In the genomic region with DNA sequence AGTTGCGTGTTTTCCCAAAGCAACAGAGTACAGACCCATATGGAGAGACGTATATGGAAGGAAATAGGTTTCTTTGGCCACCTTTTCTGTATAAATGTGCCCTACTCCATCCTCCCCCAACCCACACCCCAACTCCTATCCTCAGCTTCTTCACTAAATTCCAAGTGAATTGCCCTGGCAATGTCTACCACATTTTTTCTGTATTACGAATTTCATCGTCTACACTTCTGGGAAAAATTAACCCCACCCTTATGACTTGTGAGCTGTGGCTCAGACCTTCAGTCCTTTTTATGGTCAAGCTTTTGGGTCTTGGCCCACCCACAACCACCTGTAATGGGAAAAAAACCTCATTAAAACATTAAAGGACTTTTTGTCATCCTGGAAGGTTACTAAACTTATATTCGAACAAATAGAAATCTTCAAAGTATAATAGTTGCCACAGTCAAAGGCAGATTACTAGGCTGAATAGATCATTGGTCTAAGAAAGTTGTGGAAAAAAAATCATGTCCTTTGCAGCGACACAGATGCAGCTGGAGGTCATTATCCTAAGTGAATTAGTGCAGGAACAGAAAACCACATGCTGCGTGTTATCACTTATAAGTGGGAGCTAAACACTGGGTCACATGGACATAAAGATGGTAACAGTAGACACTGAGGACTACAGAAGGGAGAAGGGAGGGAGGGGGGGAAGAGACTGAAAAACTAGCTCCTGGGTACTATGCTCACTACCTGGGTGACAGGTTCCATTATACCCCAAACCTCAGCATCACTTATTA, we compare ENCODE assay signal across 1 cellular context.
TF ChIP-seq lines count a peak whose summit lies in the region.

No MANE protein-coding gene starts in this region.

TF ChIP-seq in HEK293, 187 proteins besides CTCF, POLR2A, EP300 and RAD21 (continued from another document):
- TF ChIP-seq TSHZ1 (tag by site-specific recombination; IDR thresholded peaks at IDR 0.05; ENCODE audit: borderline replicate concordance) (no peak), EGR2 (tag by site-specific recombination; IDR thresholded peaks at IDR 0.05; ENCODE audit: low read depth) (no peak), SP2 (tag by site-specific recombination; IDR thresholded peaks at IDR 0.05) (no peak), GLI4 (tag by site-specific recombination; IDR thresholded peaks at IDR 0.05) (no peak), ZBTB48 (tag by site-specific recombination; IDR thresholded peaks at IDR 0.05) (no peak), GLIS1 (tag by site-specific recombination; IDR thresholded peaks at IDR 0.05) (no peak; the same call in 1 of the 2 replicates), ZNF558 (tag by site-specific recombination; IDR thresholded peaks at IDR 0.05) (no peak), ZNF610 (tag by site-specific recombination; IDR thresholded peaks at IDR 0.05; ENCODE audit: borderline replicate concordance) (no peak), ZFP3 (tag by site-specific recombination; IDR thresholded peaks at IDR 0.05; ENCODE audit: low read depth) (no peak), PBX3 (CRISPR knock-in tag; IDR thresholded peaks at IDR 0.05) (no peak), ZNF335 (tag by site-specific recombination; conservative IDR thresholded peaks at IDR 0.05) (no peak), ZNF18 (tag by site-specific recombination; IDR thresholded peaks at IDR 0.05) (0 out of 2 replicates have a peak, but pooled peaks have one; percentile 18), ZEB2 (tag by site-specific recombination; IDR thresholded peaks at IDR 0.05) (0 out of 2 replicates have a peak, but pooled peaks have one; percentile 14), ZNF623 (tag by site-specific recombination; IDR thresholded peaks at IDR 0.05) (no peak), PATZ1 (tag by site-specific recombination; IDR thresholded peaks at IDR 0.05) (no peak), IKZF3 (tag by site-specific recombination; IDR thresholded peaks at IDR 0.05) (no peak), WT1 (tag by site-specific recombination; IDR thresholded peaks at IDR 0.05) (no peak), ZNF398 (tag by site-specific recombination; IDR thresholded peaks at IDR 0.05) (no peak), SCRT2 (tag by site-specific recombination; IDR thresholded peaks at IDR 0.05) (no peak), ZNF133 (tag by site-specific recombination; IDR thresholded peaks at IDR 0.05) (no peak), ZBTB26 (tag by site-specific recombination; optimal IDR thresholded peaks at IDR 0.05) (no peak), ZNF664 (tag by site-specific recombination; IDR thresholded peaks at IDR 0.05) (no peak), ZFHX2 (tag by site-specific recombination; conservative IDR thresholded peaks at IDR 0.05) (no peak), ZNF23 (tag by site-specific recombination; IDR thresholded peaks at IDR 0.05; ENCODE audit: borderline replicate concordance) (no peak), ZNF776 (tag by site-specific recombination; IDR thresholded peaks at IDR 0.05; ENCODE audit: borderline replicate concordance) (no peak), ZIC2 (tag by site-specific recombination; IDR thresholded peaks at IDR 0.05) (peak; percentile 32; the same call in 1 of the 2 replicates), OSR2 (tag by site-specific recombination; IDR thresholded peaks at IDR 0.05) (peak; percentile 77), ZBTB44 (tag by site-specific recombination; IDR thresholded peaks at IDR 0.05) (peak; percentile 81), ZNF626 (tag by site-specific recombination; IDR thresholded peaks at IDR 0.05) (no peak), ZNF510 (tag by site-specific recombination; IDR thresholded peaks at IDR 0.05; ENCODE audit: insufficient replicate concordance) (no peak), ZNF501 (tag by site-specific recombination; IDR thresholded peaks at IDR 0.05) (no peak), ZNF645 (tag by site-specific recombination; IDR thresholded peaks at IDR 0.05) (no peak)
- TF ChIP-seq, protein P1, sequence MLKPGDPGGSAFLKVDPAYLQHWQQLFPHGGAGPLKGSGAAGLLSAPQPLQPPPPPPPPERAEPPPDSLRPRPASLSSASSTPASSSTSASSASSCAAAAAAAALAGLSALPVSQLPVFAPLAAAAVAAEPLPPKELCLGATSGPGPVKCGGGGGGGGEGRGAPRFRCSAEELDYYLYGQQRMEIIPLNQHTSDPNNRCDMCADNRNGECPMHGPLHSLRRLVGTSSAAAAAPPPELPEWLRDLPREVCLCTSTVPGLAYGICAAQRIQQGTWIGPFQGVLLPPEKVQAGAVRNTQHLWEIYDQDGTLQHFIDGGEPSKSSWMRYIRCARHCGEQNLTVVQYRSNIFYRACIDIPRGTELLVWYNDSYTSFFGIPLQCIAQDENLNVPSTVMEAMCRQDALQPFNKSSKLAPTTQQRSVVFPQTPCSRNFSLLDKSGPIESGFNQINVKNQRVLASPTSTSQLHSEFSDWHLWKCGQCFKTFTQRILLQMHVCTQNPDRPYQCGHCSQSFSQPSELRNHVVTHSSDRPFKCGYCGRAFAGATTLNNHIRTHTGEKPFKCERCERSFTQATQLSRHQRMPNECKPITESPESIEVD (tag by site-specific recombination; IDR thresholded peaks at IDR 0.05) = peak; percentile 31; the same call in 1 of the 2 replicates
